Comparison of ENCODE assay signal across 27 cellular contexts in the genomic region with DNA sequence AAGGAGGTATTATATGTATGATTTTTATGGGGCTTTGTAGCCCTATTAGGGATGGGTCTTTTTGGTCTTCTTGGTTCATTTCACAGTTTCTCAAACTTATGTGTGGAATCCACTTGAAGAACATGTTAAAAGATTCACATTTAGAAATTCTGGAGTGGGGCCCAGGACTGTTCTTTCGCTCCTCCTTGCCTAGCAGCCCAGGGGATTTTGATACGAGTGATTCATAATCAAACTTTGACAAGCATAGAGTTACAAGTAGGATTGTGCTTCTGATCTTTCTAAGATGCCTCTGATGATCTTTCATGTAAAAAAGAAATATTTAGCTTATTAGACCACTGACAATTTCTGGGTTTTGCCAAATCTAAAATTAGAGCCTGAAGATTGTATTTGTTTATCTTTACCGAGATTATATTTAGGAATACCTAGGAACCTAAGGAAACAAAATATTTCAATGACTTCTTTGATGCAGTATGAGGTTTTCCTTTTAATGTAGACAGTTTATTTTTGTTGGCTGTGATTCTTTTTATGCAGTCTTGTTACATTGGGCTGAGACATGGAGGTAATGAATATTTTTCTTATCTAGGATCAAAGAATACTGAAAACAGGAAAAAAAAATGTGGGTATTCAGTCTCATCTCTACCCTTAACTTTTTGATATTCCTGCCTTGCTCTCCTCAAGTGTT.
DNase-seq lines count a peak whose midpoint lies in the region; ATAC-seq and TF ChIP-seq lines count a peak whose summit lies in the region.
"Had no signal": no experiment of that assay in that cellular context is flagged by ENCODE, and none has a peak within 500 bp of the region (broad histone marks: within the 10 kb centered on the region; RNA-seq: fewer than 3 reads in every experiment).

No MANE protein-coding gene starts in this region.

- H3K4me3 ChIP-seq in right atrium auricular region (no peak overlapping the region), colonic mucosa (no peak overlapping the region)
- H3K4me3 ChIP-seq: cardiac muscle cell, hepatocyte, lower lobe of right lung, mucosa of descending colon, Peyer's patch, SK-N-MC, spleen, testis had no signal

- no peaks in the 10 kb centered on the region for H3K36me3 Mint-ChIP-seq in mesothelial cell of epicardium

- no peak for TF ChIP-seq CTCF in right atrium auricular region (IDR thresholded peaks at IDR 0.05)
- no peak for TF ChIP-seq CTCF in mesothelial cell of epicardium (IDR thresholded peaks at IDR 0.05; ENCODE audit: unreplicated experiment)
- TF ChIP-seq CTCF in colonic mucosa (IDR thresholded peaks at IDR 0.05) = no peak

- H3K4me1 Mint-ChIP-seq in mesothelial cell of epicardium = peaks cover 26% of the 10 kb centered on the region

- no peaks in the 10 kb centered on the region for H3K9me3 ChIP-seq in right atrium auricular region
- H3K9me3 ChIP-seq in colonic mucosa = no peaks in the 10 kb centered on the region
- H3K9me3 ChIP-seq: lower lobe of right lung, mucosa of descending colon, Peyer's patch, testis had no signal

- no peak for DNase-seq in Right ventricle myocardium superior
- no peak for DNase-seq in right atrium auricular region (ENCODE audit: low spot score)
- peak; percentile 32 for DNase-seq in dedifferentiated amniotic fluid mesenchymal stem cell (ENCODE audit: extremely low spot score)
- no peak for DNase-seq in mesothelial cell of epicardium (ENCODE audit: low spot score in 2 of 2, unreplicated experiment in 2 of 2)
- DNase-seq in smooth muscle cell of the brain vasculature (ENCODE audit: low read depth, low spot score) = peak; percentile 12
- no peak for DNase-seq in colonic mucosa
- no peak for DNase-seq in left colon
- DNase-seq in SIG-M5 (lab: John Stamatoyannopoulos, UW) = no peak
- DNase-seq: activated CD4-positive, alpha-beta T cell treated with anti-CD3 and anti-CD28 coated beads for 36 hours; activated CD8-positive, alpha-beta memory T cell treated with anti-CD3 and anti-CD28 coated beads for 24 hours; activated T-cell treated with anti-CD3 and anti-CD28 coated beads, Interleukin-2, amount 50 U/mL, for 1 hour; BE2C; DMS53; Karpas-422; lower lobe of right lung; mucosa of descending colon; NCI-H187 treated with DMSO at 0.1 percent for 48 hours; NCI-H526; Peyer's patch; spleen; stimulated activated CD4-positive, alpha-beta T cell treated with anti-CD3 and anti-CD28 coated beads, Interleukin-4, amount 100 ng/mL, for 1 hour; stimulated activated naive CD4-positive, alpha-beta T cell; T-helper 2 cell; testis had no signal

- no peaks in the 10 kb centered on the region for H3K27me3 Mint-ChIP-seq in mesothelial cell of epicardium (ENCODE audit: low read depth)
- H3K27me3 Mint-ChIP-seq: activated CD4-positive, alpha-beta T cell treated with anti-CD3 and anti-CD28 coated beads for 36 hours had no signal

- no peak overlapping the region for H3K4me3 Mint-ChIP-seq in mesothelial cell of epicardium
- H3K4me3 Mint-ChIP-seq: activated CD4-positive, alpha-beta T cell treated with anti-CD3 and anti-CD28 coated beads for 36 hours had no signal

- peak overlapping the region; percentile 18 for H3K27ac Mint-ChIP-seq in mesothelial cell of epicardium
- H3K27ac Mint-ChIP-seq: activated CD4-positive, alpha-beta T cell treated with anti-CD3 and anti-CD28 coated beads for 36 hours had no signal

- no peak overlapping the region for H3K9ac ChIP-seq in colonic mucosa (ENCODE audit: low read depth in 2 of 2, low read length in 2 of 2)

- H3K4me1 ChIP-seq in right atrium auricular region (peaks cover 0 to 19% of the 10 kb centered on the region in 2 donors), colonic mucosa (no peaks in the 10 kb centered on the region)
- H3K4me1 ChIP-seq: BE2C, Peyer's patch had no signal

- H3K27me3 ChIP-seq in right atrium auricular region (no peaks in the 10 kb centered on the region), colonic mucosa (no peaks in the 10 kb centered on the region)
- H3K27me3 ChIP-seq: BE2C, cardiac muscle cell, hepatocyte, Peyer's patch, spleen, testis had no signal

- H3K9me3 Mint-ChIP-seq in mesothelial cell of epicardium = peaks cover 17% of the 10 kb centered on the region

- H3K27ac ChIP-seq in right atrium auricular region (no peak overlapping the region), colonic mucosa (no peak overlapping the region)
- H3K27ac ChIP-seq: cardiac muscle cell, hepatocyte, lower lobe of right lung, Peyer's patch, SK-N-MC, spleen, testis had no signal

- H3K36me3 ChIP-seq in right atrium auricular region (no peaks in the 10 kb centered on the region), colonic mucosa (no peaks in the 10 kb centered on the region)
- H3K36me3 ChIP-seq: BE2C, cardiac muscle cell, lower lobe of right lung, Peyer's patch, spleen had no signal

- intact Hi-C loops in Right ventricle myocardium superior (cut with DNase I) (no loop called here), colonic mucosa (cut with DNase I) (no loop called here), left colon (cut with DNase I, micrococcal nuclease) (no loop called here)

- ATAC-seq in Right ventricle myocardium superior (ENCODE audit: poor library complexity) (peak; percentile 52), left colon (no peak)
- ATAC-seq: activated CD4-positive, alpha-beta T cell treated with anti-CD3 and anti-CD28 coated beads for 36 hours; lower lobe of right lung; mucosa of descending colon had no signal

Comparison
In these comparisons a context has a peak if more than half of its experiments do, and no peak if none do; other contexts are left out.
1. DNase-seq: peak in dedifferentiated amniotic fluid mesenchymal stem cell (single experiment) and smooth muscle cell of the brain vasculature (single experiment); none in Right ventricle myocardium superior (single experiment), right atrium auricular region (single experiment), mesothelial cell of epicardium (0 of 2), colonic mucosa (single experiment), left colon (0 of 2) and SIG-M5 (single experiment).